In genomic region chr9:70170151-70170795, GRCh38 we compare ENCODE assay signal across 1 cellular context.
TF ChIP-seq lines count a peak whose summit lies in the region.

No MANE protein-coding gene starts in this region.

TF ChIP-seq in IMR-90, 13 proteins besides CTCF, POLR2A, EP300 and RAD21:
- no peak for TF ChIP-seq USF2 (IDR thresholded peaks at IDR 0.05; ENCODE audit: low read depth, low read length)
- no peak for TF ChIP-seq ELK1 (IDR thresholded peaks at IDR 0.05; ENCODE audit: borderline replicate concordance, low read depth, low read length)
- no peak for TF ChIP-seq BHLHE40 (IDR thresholded peaks at IDR 0.05; ENCODE audit: low read depth, low read length)
- no peak for TF ChIP-seq SMC3 (IDR thresholded peaks at IDR 0.05; ENCODE audit: low read depth, low read length)
- no peak for TF ChIP-seq NFE2L2 (IDR thresholded peaks at IDR 0.05; ENCODE audit: low read depth, low read length)
- no peak for TF ChIP-seq FOS (IDR thresholded peaks at IDR 0.05; ENCODE audit: low read depth, low read length)
- TF ChIP-seq MAZ (IDR thresholded peaks at IDR 0.05; ENCODE audit: borderline replicate concordance, low read depth, low read length): no peak
- TF ChIP-seq CHD1 (IDR thresholded peaks at IDR 0.05; ENCODE audit: low read depth, low read length): no peak
- TF ChIP-seq CEBPB (IDR thresholded peaks at IDR 0.05; ENCODE audit: low read depth, low read length): no peak
- TF ChIP-seq RCOR1 (IDR thresholded peaks at IDR 0.05; ENCODE audit: insufficient replicate concordance, low read length): no peak
- no peak for TF ChIP-seq MXI1 (IDR thresholded peaks at IDR 0.05; ENCODE audit: borderline replicate concordance, low read depth, low read length)
- no peak for TF ChIP-seq RFX5 (IDR thresholded peaks at IDR 0.05; ENCODE audit: low read depth, low read length)
- no peak for TF ChIP-seq MAFK (IDR thresholded peaks at IDR 0.05; ENCODE audit: low read depth, low read length)
